27 cellular contexts compared by ENCODE assay signal in the genomic region with DNA sequence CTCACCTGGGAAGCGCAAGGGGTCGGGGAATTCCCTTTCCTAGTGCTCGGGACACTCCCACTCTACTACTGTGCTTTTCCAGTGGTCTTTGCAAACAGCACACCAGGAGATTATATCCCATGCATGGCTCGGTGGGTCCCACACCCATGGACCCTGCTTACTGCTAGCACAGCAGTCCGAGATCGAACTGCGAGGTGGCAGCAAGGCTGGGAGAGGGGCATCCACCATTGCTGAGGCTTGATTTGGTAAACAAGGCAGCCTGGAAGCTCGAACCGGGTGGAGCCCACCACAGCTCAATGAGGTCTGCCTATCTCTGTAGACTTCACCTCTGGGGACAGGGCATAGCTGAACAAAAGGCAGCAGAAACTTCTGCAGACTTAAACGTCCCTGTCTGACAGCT.
"Had no signal": no experiment of that assay in that cellular context is flagged by ENCODE, and none has a peak within 500 bp of the region (broad histone marks: within the 10 kb centered on the region; RNA-seq: fewer than 3 reads in every experiment).

No MANE protein-coding gene starts in this region.

- FAIRE-seq: urothelium cell line had no signal

- H3K36me3 ChIP-seq: stomach, suprapubic skin, thoracic aorta, thyroid gland, tibial artery, tibial nerve, transverse colon, upper lobe of left lung, upper lobe of right lung, uterus, vagina had no signal

- ATAC-seq: stimulated activated effector memory CD8-positive, alpha-beta T cell treated with anti-CD3 and anti-CD28 coated beads, Interleukin-12 subunit alpha, Interleukin-12 subunit beta, amount 100 ng/mL, for 72 hours; stimulated activated memory B cell treated with anti-CD40 and anti-IgM and Interleukin-4, amounts not matched to agents 10 μg/mL and 1 μg/mL and 100 μg/mL, for 72 hours; stimulated activated naive B cell treated with anti-CD40 and anti-IgM and Interleukin-4, amounts not matched to agents 10 μg/mL and 1 μg/mL and 100 μg/mL, for 72 hours; stimulated activated naive CD8-positive, alpha-beta T cell treated with anti-CD3 and anti-CD28 coated beads, Interleukin-15, amount 100 ng/mL, for 72 hours; stimulated activated naive CD8-positive, alpha-beta T cell treated with anti-CD3 and anti-CD28 coated beads, Interleukin-15, Interleukin-2, amounts not matched to agents 100 U/mL and 50 U/mL, for 24 hours; upper lobe of right lung had no signal

- H3K27me3 ChIP-seq: stomach, suprapubic skin, testis, thyroid gland, tibial artery, tibial nerve, transverse colon, upper lobe of left lung, upper lobe of right lung, uterus, vagina had no signal

- H3K9me3 ChIP-seq: testis, thoracic aorta, thyroid gland, transverse colon, upper lobe of right lung, uterus, vagina had no signal

- H3K27ac ChIP-seq: stomach, suprapubic skin, testis, thoracic aorta, thyroid gland, tibial artery, tibial nerve, transverse colon, upper lobe of left lung, upper lobe of right lung, uterus, vagina had no signal

- DNase-seq: stimulated activated CD4-positive, alpha-beta T cell treated with anti-CD3 and anti-CD28 coated beads, Interleukin-2, amount 100 ng/mL, for 48 hours; stimulated activated CD4-positive, alpha-beta T cell treated with anti-CD3 and anti-CD28 coated beads, Interleukin-4, amount 100 ng/mL, for 1 hour; stimulated activated CD4-positive, alpha-beta T cell treated with anti-CD3 and anti-CD28 coated beads, Interleukin-4, amount 100 ng/mL, for 24 hours; stimulated activated CD4-positive, alpha-beta T cell treated with anti-CD3 and anti-CD28 coated beads, Interleukin-4, amount 100 ng/mL, for 4 hours; stimulated activated CD8-positive, alpha-beta memory T cell treated with anti-CD3 and anti-CD28 coated beads, Interleukin-4, amount 100 ng/mL, for 48 hours; stimulated activated naive B cell treated with anti-CD40 and anti-IgM and Interleukin-4, amounts not matched to agents 10 μg/mL and 1 μg/mL and 100 μg/mL, for 72 hours; stimulated activated naive CD4-positive, alpha-beta T cell; stimulated activated naive CD4-positive, alpha-beta T cell treated with Interleukin-2 at 50 U/mL for 16 hours; stimulated activated naive CD8-positive, alpha-beta T cell treated with anti-CD3 and anti-CD28 coated beads, Interleukin-15, amount 100 ng/mL, for 72 hours; stimulated activated naive CD8-positive, alpha-beta T cell treated with anti-CD3 and anti-CD28 coated beads, Interleukin-15, Interleukin-2, amounts not matched to agents 100 U/mL and 50 U/mL, for 24 hours; stomach; substantia nigra; testis; thyroid gland; tibial artery; transverse colon; trophoblast cell; upper lobe of left lung; upper lobe of right lung; uterus had no signal

- H3K4me1 ChIP-seq: stomach, suprapubic skin, testis, thyroid gland, tibial artery, tibial nerve, transverse colon, upper lobe of left lung, upper lobe of right lung, uterus, vagina had no signal

- H3K4me3 ChIP-seq: stomach, suprapubic skin, testis, thoracic aorta, thyroid gland, tibial artery, tibial nerve, transverse colon, upper lobe of left lung, upper lobe of right lung, uterus, vagina had no signal
